In the genomic region with DNA sequence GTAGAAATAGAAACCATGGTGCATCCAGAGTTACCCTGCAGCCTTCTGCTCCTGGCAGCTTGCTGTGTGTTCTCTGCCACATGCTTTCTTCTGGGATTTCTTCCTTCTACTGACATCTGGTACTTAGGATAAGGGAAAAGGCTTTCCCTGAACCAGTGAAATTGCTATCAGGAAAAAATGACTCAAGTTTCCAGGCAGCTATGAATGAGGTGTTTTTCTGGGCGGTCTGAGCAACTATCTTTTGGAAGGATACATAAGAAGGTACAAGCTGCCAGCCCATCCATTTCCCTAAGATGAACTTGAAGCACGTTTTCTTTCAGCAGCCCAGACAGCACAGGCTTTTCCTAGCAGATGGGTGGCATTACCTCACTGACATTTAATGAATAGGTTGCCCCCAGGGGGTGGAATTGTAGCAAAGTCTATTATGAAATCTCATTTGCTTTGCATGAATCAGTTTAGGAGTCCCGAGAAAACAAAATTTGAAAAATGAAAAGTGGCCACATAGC, we compare ENCODE assay signal across 9 cellular contexts.
DNase-seq lines count a peak whose midpoint lies in the region; ATAC-seq and TF ChIP-seq lines count a peak whose summit lies in the region.
"Had no signal": no experiment of that assay in that cellular context is flagged by ENCODE, and none has a peak within 500 bp of the region (broad histone marks: within the 10 kb centered on the region; RNA-seq: fewer than 3 reads in every experiment).

No MANE protein-coding gene starts in this region.

- 72 to 75% methylated on average over 3 of the region's 3 CpGs for WGBS in sigmoid colon, 2 donors

- H3K4me3 ChIP-seq in OCI-LY3 (ENCODE audit: low read length) (no peak overlapping the region), sigmoid colon (no peak overlapping the region)

- H3K9ac ChIP-seq in OCI-LY3 (ENCODE audit: low read length) = no peak overlapping the region

- H3K4me1 ChIP-seq in OCI-LY3 (ENCODE audit: low read length) (peaks cover 62% of the 10 kb centered on the region), foreskin keratinocyte (peaks cover 3% of the 10 kb centered on the region), sigmoid colon (peaks cover 0 to 48% (median 27%) of the 10 kb centered on the region in 4 donors)

- peaks cover 52% of the 10 kb centered on the region for H3K79me2 ChIP-seq in OCI-LY3 (ENCODE audit: low read length)

- H3K9me3 ChIP-seq in OCI-LY3 (ENCODE audit: insufficient read depth, low read length) (no peaks in the 10 kb centered on the region), sigmoid colon (no peaks in the 10 kb centered on the region)

- peaks cover 80% of the 10 kb centered on the region for H4K20me1 ChIP-seq in OCI-LY3 (ENCODE audit: insufficient read depth, low read length)

- DNase-seq in NCI-H1105 treated with DMSO at 0.1 percent for 48 hours (lab: John Stamatoyannopoulos, UW) = peak; percentile 35
- DNase-seq in NCI-H1105 (lab: John Stamatoyannopoulos, UW) = no peak
- DNase-seq in foreskin keratinocyte = peak; percentile 44 to 71
- peak; percentile 50 for DNase-seq in superior temporal gyrus (ENCODE audit: extremely low spot score)
- no peak for DNase-seq in LoVo (ENCODE audit: low spot score)
- no peak for DNase-seq in cerebellar nuclear complex (lab: John Stamatoyannopoulos, UW)
- no peak for DNase-seq in sigmoid colon
- DNase-seq: stimulated activated CD4-positive, alpha-beta T cell treated with anti-CD3 and anti-CD28 coated beads, Interleukin-15, amount 100 ng/mL, for 24 hours had no signal

- intact Hi-C loops in sigmoid colon (cut with DNase I) = no loop called here

- no peak overlapping the region for H3K27ac ChIP-seq in OCI-LY3 (ENCODE audit: low read length)
- H3K27ac ChIP-seq in foreskin keratinocyte = no peak overlapping the region
- peak overlapping the region in 2 of 4 donors; percentile 7 to 31 for H3K27ac ChIP-seq in sigmoid colon

- H2AFZ ChIP-seq in OCI-LY3 (ENCODE audit: low read depth, low read length) = no peak overlapping the region

- TF ChIP-seq EP300 in sigmoid colon (IDR thresholded peaks at IDR 0.05) = peak in 1 of 4 donors; percentile 33

- H3K4me2 ChIP-seq in OCI-LY3 (ENCODE audit: low read length) = peak overlapping the region; percentile 29

- TF ChIP-seq CTCF in OCI-LY3 (IDR thresholded peaks at IDR 0.05; ENCODE audit: low read depth, low read length) = no peak
- TF ChIP-seq CTCF in foreskin keratinocyte (conservative IDR thresholded peaks at IDR 0.05) = peak; percentile 21
- no peak for TF ChIP-seq CTCF in sigmoid colon (IDR thresholded peaks at IDR 0.05)

- no peaks in the 10 kb centered on the region for H3K27me3 ChIP-seq in OCI-LY3 (ENCODE audit: low read depth, low read length)
- no peaks in the 10 kb centered on the region for H3K27me3 ChIP-seq in foreskin keratinocyte
- H3K27me3 ChIP-seq in sigmoid colon = no peaks in the 10 kb centered on the region

- no peak for TF ChIP-seq POLR2A in sigmoid colon (IDR thresholded peaks at IDR 0.05)

- H3K36me3 ChIP-seq in OCI-LY3 (replicated peaks; ENCODE audit: low read depth, low read length) (peaks cover 6% of the 10 kb centered on the region), sigmoid colon (no peaks in the 10 kb centered on the region)

- ATAC-seq in foreskin keratinocyte = peak; percentile 64

Comparison
In these comparisons a context has a peak if more than half of its experiments do, and no peak if none do; other contexts are left out.
1. DNase-seq: peak in NCI-H1105 treated with DMSO at 0.1 percent for 48 hours (single experiment), foreskin keratinocyte (2 of 2) and superior temporal gyrus (single experiment); none in NCI-H1105 (single experiment), LoVo (single experiment), cerebellar nuclear complex (0 of 2) and sigmoid colon (single experiment).